In genomic region chr5:26568316-26568715, GRCh38 we compare ENCODE assay signal across 31 cellular contexts.
"Had no signal": no experiment of that assay in that cellular context is flagged by ENCODE, and none has a peak within 500 bp of the region (broad histone marks: within the 10 kb centered on the region; RNA-seq: fewer than 3 reads in every experiment).

No MANE protein-coding gene starts in this region.

- H3K27ac ChIP-seq: ascending aorta, cardiac muscle cell, PC-9, RWPE1, WERI-Rb-1 had no signal

- FAIRE-seq: RCC 7860 had no signal

- DNase-seq: activated CD4-positive, alpha-beta memory T cell treated with anti-CD3 and anti-CD28 coated beads, Interleukin-2, amount 10 ng/mL, durations not matched to agents 7 days and 5 days; activated CD4-positive, alpha-beta T cell treated with anti-CD3 and anti-CD28 coated beads for 1 hour; activated CD4-positive, alpha-beta T cell treated with anti-CD3 and anti-CD28 coated beads for 48 hours; activated CD4-positive, CD25-positive, alpha-beta regulatory T cell; activated CD8-positive, alpha-beta memory T cell treated with anti-CD3 and anti-CD28 coated beads for 24 hours; activated CD8-positive, alpha-beta memory T cell treated with anti-CD3 and anti-CD28 coated beads, Interleukin-2, amount 10 ng/mL, durations not matched to agents 7 days and 5 days; activated CD8-positive, alpha-beta memory T cell treated with anti-CD3 and anti-CD28 coated beads, Interleukin-2, amount 50 U/mL, for 48 hours; activated effector memory CD4-positive, alpha-beta T cell treated with Interleukin-2 at 50 U/mL for 16 hours; activated naive CD4-positive, alpha-beta T cell treated with anti-CD3 and anti-CD28 coated beads, Interleukin-2, amount 50 U/mL, for 16 hours; activated naive CD8-positive, alpha-beta T cell treated with anti-CD3 and anti-CD28 coated beads for 36 hours; activated T-cell treated with anti-CD3 and anti-CD28 coated beads, Interleukin-2, amount 50 U/mL, for 48 hours; amygdala; Kasumi-1; KBM-7; MG63; NCI-H1048; NCI-H1105 treated with DMSO at 0.1 percent for 48 hours; NCI-H1436; NCI-H1694; NCI-H1930; NCI-H2081 treated with DMSO at 0.1 percent for 48 hours; NCI-H345; NCI-H524 treated with DMSO at 0.1 percent for 48 hours; PC-9; Right ventricle myocardium superior; T1000; WERI-Rb-1 had no signal

- H3K4me1 ChIP-seq: ascending aorta had no signal

- ATAC-seq: activated CD8-positive, alpha-beta memory T cell treated with anti-CD3 and anti-CD28 coated beads, Interleukin-2, amount 10 ng/mL, durations not matched to agents 7 days and 5 days had no signal

- H3K36me3 ChIP-seq: ascending aorta, cardiac muscle cell, MG63, WERI-Rb-1 had no signal

- H2AFZ ChIP-seq: PC-9 had no signal

- H3K4me3 ChIP-seq: ascending aorta, cardiac muscle cell, MG63, PC-9 had no signal

- H3K27me3 ChIP-seq: ascending aorta, cardiac muscle cell, MG63 had no signal

- H3K4me2 ChIP-seq: PC-9 had no signal

- H3K9me3 ChIP-seq: ascending aorta, MG63 had no signal
